Comparison of ENCODE assay signal across 1 cellular context in genomic region chr12:132489602-132490239, GRCh38.
TF ChIP-seq lines count a peak whose summit lies in the region.

Gene FBRSL1 (plus strand): TSS chr12:132490151.

TF ChIP-seq in HepG2, 621 proteins besides CTCF, POLR2A, EP300 and RAD21 (continued from another document):
- no peak for TF ChIP-seq ZBTB25 (CRISPR knock-in tag; IDR thresholded peaks at IDR 0.05)
- no peak for TF ChIP-seq ZNF143 (CRISPR knock-in tag; IDR thresholded peaks at IDR 0.05)
- TF ChIP-seq MLX (CRISPR knock-in tag; IDR thresholded peaks at IDR 0.05): no peak
- TF ChIP-seq ZNF761 (CRISPR knock-in tag; conservative IDR thresholded peaks at IDR 0.05): no peak
- no peak for TF ChIP-seq CC2D1A (CRISPR knock-in tag; IDR thresholded peaks at IDR 0.05)
- peak; percentile 47 for TF ChIP-seq ZNF687 (CRISPR knock-in tag; IDR thresholded peaks at IDR 0.05)
- no peak for TF ChIP-seq CHD4 (IDR thresholded peaks at IDR 0.05; ENCODE audit: borderline replicate concordance, low read length)
- TF ChIP-seq UBTF (CRISPR knock-in tag; IDR thresholded peaks at IDR 0.05): 0 out of 2 replicates have a peak, but pooled peaks have one; percentile 17
- no peak for TF ChIP-seq NFIC (IDR thresholded peaks at IDR 0.05; ENCODE audit: low read length)
- TF ChIP-seq TAF1 (CRISPR knock-in tag; IDR thresholded peaks at IDR 0.05): peak; percentile 34; the same call in 1 of the 2 replicates
- no peak for TF ChIP-seq ZHX2 (IDR thresholded peaks at IDR 0.05; ENCODE audit: low read depth)
- TF ChIP-seq ZHX2 (CRISPR knock-in tag; IDR thresholded peaks at IDR 0.05; ENCODE audit: borderline replicate concordance): no peak
- peak; percentile 33; the same call in 1 of the 2 replicates for TF ChIP-seq RBFOX2 (IDR thresholded peaks at IDR 0.05; ENCODE audit: low read depth, low read length)
- no peak for TF ChIP-seq MATR3 (CRISPR knock-in tag; IDR thresholded peaks at IDR 0.05)
- TF ChIP-seq ZBTB21 (CRISPR knock-in tag; IDR thresholded peaks at IDR 0.05): peak; percentile 34; the same call in 1 of the 2 replicates
- no peak for TF ChIP-seq FOXK1 (CRISPR knock-in tag; IDR thresholded peaks at IDR 0.05; ENCODE audit: borderline replicate concordance, low read depth)
- peak; percentile 42 for TF ChIP-seq ZFY (CRISPR knock-in tag; IDR thresholded peaks at IDR 0.05)
- TF ChIP-seq JUN (CRISPR knock-in tag; IDR thresholded peaks at IDR 0.05): no peak
- TF ChIP-seq GABPB1 (CRISPR knock-in tag; IDR thresholded peaks at IDR 0.05): peak; percentile 82
- TF ChIP-seq SAP130 (CRISPR knock-in tag; IDR thresholded peaks at IDR 0.05; ENCODE audit: low read depth): peak; percentile 41
- 0 out of 2 replicates have a peak, but pooled peaks have one; percentile 20 for TF ChIP-seq SMAD1 (CRISPR knock-in tag; IDR thresholded peaks at IDR 0.05; ENCODE audit: borderline replicate concordance, low read depth)
- TF ChIP-seq NFYB (CRISPR knock-in tag; IDR thresholded peaks at IDR 0.05): no peak
- no peak for TF ChIP-seq TFE3 (CRISPR knock-in tag; IDR thresholded peaks at IDR 0.05)
TF ChIP-seq in HepG2: peak in this region for 23.
